In genomic region chrX:64580035-64580434, GRCh38 we compare ENCODE assay signal across 27 cellular contexts.
DNase-seq lines count a peak whose midpoint lies in the region; ATAC-seq and TF ChIP-seq lines count a peak whose summit lies in the region.
"Had no signal": no experiment of that assay in that cellular context is flagged by ENCODE, and none has a peak within 500 bp of the region (broad histone marks: within the 10 kb centered on the region; RNA-seq: fewer than 3 reads in every experiment).

No MANE protein-coding gene starts in this region.

- H3K27ac ChIP-seq in endodermal cell (ENCODE audit: low read depth, low read length) (no peak overlapping the region), stomach (no peak overlapping the region), adrenal gland (no peak overlapping the region)
- H3K27ac ChIP-seq: gastrocnemius medialis, Peyer's patch had no signal

- no peak for TF ChIP-seq EP300 in stomach (IDR thresholded peaks at IDR 0.05)

- no peak overlapping the region for H3K9ac ChIP-seq in endodermal cell (ENCODE audit: extremely low read depth, low read length, poor library complexity, severe bottlenecking)
- H3K9ac ChIP-seq: SK-N-SH had no signal

- ATAC-seq in activated CD8-positive, alpha-beta T cell treated with anti-CD3 and anti-CD28 coated beads for 36 hours: no peak
- ATAC-seq in activated CD8-positive, alpha-beta T cell treated with anti-CD3 and anti-CD28 coated beads, Interleukin-2, amount 10 ng/mL, durations not matched to agents 7 days and 5 days: no peak
- ATAC-seq in stimulated activated naive B cell treated with anti-CD40 and anti-IgM and Interleukin-4, amounts not matched to agents 10 μg/mL and 1 μg/mL and 100 μg/mL, for 72 hours (replicated peaks): peak; percentile 86 to 92
- no peak for ATAC-seq in HG03432 (IDR thresholded peaks at IDR 0.05; ENCODE audit: unreplicated experiment)
- ATAC-seq: esophagus mucosa, gastrocnemius medialis, left cardiac atrium had no signal

- TF ChIP-seq POLR2A in stomach (IDR thresholded peaks at IDR 0.05) (no peak), adrenal gland (IDR thresholded peaks at IDR 0.05) (no peak)

- no peak overlapping the region for H3K4me3 Mint-ChIP-seq in activated CD8-positive, alpha-beta T cell treated with anti-CD3 and anti-CD28 coated beads for 36 hours
- no peak overlapping the region for H3K4me3 Mint-ChIP-seq in activated CD8-positive, alpha-beta T cell treated with anti-CD3 and anti-CD28 coated beads, Interleukin-2, amount 10 ng/mL, durations not matched to agents 7 days and 5 days
- no peak overlapping the region for H3K4me3 Mint-ChIP-seq in endodermal cell
- H3K4me3 Mint-ChIP-seq in stimulated activated naive B cell treated with anti-CD40 and anti-IgM and Interleukin-4, amounts not matched to agents 10 μg/mL and 1 μg/mL and 100 μg/mL, for 72 hours: peak overlapping the region; percentile 3 to 37
- H3K4me3 Mint-ChIP-seq: central memory CD8-positive, alpha-beta T cell had no signal

- POLR2A ChIA-PET in activated CD8-positive, alpha-beta T cell treated with anti-CD3 and anti-CD28 coated beads for 36 hours (lab: Charles Lee): no interaction called here
- POLR2A ChIA-PET in activated CD8-positive, alpha-beta T cell treated with anti-CD3 and anti-CD28 coated beads, Interleukin-2, amount 10 ng/mL, durations not matched to agents 7 days and 5 days (lab: Charles Lee): no interaction called here

- intact Hi-C loops in activated CD8-positive, alpha-beta T cell treated with anti-CD3 and anti-CD28 coated beads for 36 hours (cut with micrococcal nuclease): no loop called here
- intact Hi-C loops in stomach (cut with DNase I; ENCODE audit: low total_unique reads): no loop called here
- intact Hi-C loops in adrenal gland (cut with DNase I): no loop called here

- peak; percentile 4 for DNase-seq in activated CD8-positive, alpha-beta T cell treated with anti-CD3 and anti-CD28 coated beads for 36 hours
- DNase-seq in activated CD8-positive, alpha-beta T cell treated with anti-CD3 and anti-CD28 coated beads, Interleukin-2, amount 10 ng/mL, durations not matched to agents 7 days and 5 days: no peak
- peak; percentile 81 for DNase-seq in NCI-H524 treated with DMSO at 0.1 percent for 48 hours (lab: John Stamatoyannopoulos, UW)
- peak; percentile 68 for DNase-seq in endodermal cell
- DNase-seq in stimulated activated naive B cell treated with anti-CD40 and anti-IgM and Interleukin-4, amounts not matched to agents 10 μg/mL and 1 μg/mL and 100 μg/mL, for 72 hours: peak; percentile 30
- no peak for DNase-seq in stomach
- DNase-seq in adrenal gland: no peak
- DNase-seq: ACHN; activated CD8-positive, alpha-beta memory T cell treated with anti-CD3 and anti-CD28 coated beads, Interleukin-2, amount 50 U/mL, for 4 hours; activated effector memory CD4-positive, alpha-beta T cell treated with anti-CD3 and anti-CD28 coated beads, Interleukin-2, amount 50 U/mL, for 16 hours; aorta; effector CD4-positive, alpha-beta T cell; gastrocnemius medialis; KBM-7; left cardiac atrium; midbrain; NCI-H1048; NCI-H2029 treated with DMSO at 0.1 percent for 48 hours; NCI-H69; Peyer's patch; SK-N-SH; stimulated activated CD4-positive, alpha-beta T cell treated with anti-CD3 and anti-CD28 coated beads, Interleukin-4, amount 100 ng/mL, for 1 hour had no signal

- H3K27ac Mint-ChIP-seq in activated CD8-positive, alpha-beta T cell treated with anti-CD3 and anti-CD28 coated beads for 36 hours: no peak overlapping the region
- H3K27ac Mint-ChIP-seq in activated CD8-positive, alpha-beta T cell treated with anti-CD3 and anti-CD28 coated beads, Interleukin-2, amount 10 ng/mL, durations not matched to agents 7 days and 5 days: no peak overlapping the region
- H3K27ac Mint-ChIP-seq in endodermal cell: no peak overlapping the region
- H3K27ac Mint-ChIP-seq in stimulated activated naive B cell treated with anti-CD40 and anti-IgM and Interleukin-4, amounts not matched to agents 10 μg/mL and 1 μg/mL and 100 μg/mL, for 72 hours: peak overlapping the region; percentile 6
- H3K27ac Mint-ChIP-seq: CD14-positive monocyte had no signal

- H3K27me3 ChIP-seq in endodermal cell (ENCODE audit: control insufficient read depth, insufficient read depth, low read length, poor library complexity, severe bottlenecking): no peaks in the 10 kb centered on the region
- H3K27me3 ChIP-seq in stomach: no peaks in the 10 kb centered on the region
- H3K27me3 ChIP-seq in adrenal gland: peaks cover 7% of the 10 kb centered on the region
- H3K27me3 ChIP-seq: gastrocnemius medialis, Peyer's patch had no signal

- H3K9me3 Mint-ChIP-seq in activated CD8-positive, alpha-beta T cell treated with anti-CD3 and anti-CD28 coated beads for 36 hours: no peaks in the 10 kb centered on the region
- H3K9me3 Mint-ChIP-seq in activated CD8-positive, alpha-beta T cell treated with anti-CD3 and anti-CD28 coated beads, Interleukin-2, amount 10 ng/mL, durations not matched to agents 7 days and 5 days (ENCODE audit: insufficient read depth): no peaks in the 10 kb centered on the region
- peaks cover 41% of the 10 kb centered on the region for H3K9me3 Mint-ChIP-seq in endodermal cell
- peaks cover 3 to 7% of the 10 kb centered on the region in 2 donors for H3K9me3 Mint-ChIP-seq in stimulated activated naive B cell treated with anti-CD40 and anti-IgM and Interleukin-4, amounts not matched to agents 10 μg/mL and 1 μg/mL and 100 μg/mL, for 72 hours
- H3K9me3 Mint-ChIP-seq: central memory CD8-positive, alpha-beta T cell had no signal

- H3K27me3 Mint-ChIP-seq in activated CD8-positive, alpha-beta T cell treated with anti-CD3 and anti-CD28 coated beads for 36 hours: no peaks in the 10 kb centered on the region
- no peaks in the 10 kb centered on the region for H3K27me3 Mint-ChIP-seq in activated CD8-positive, alpha-beta T cell treated with anti-CD3 and anti-CD28 coated beads, Interleukin-2, amount 10 ng/mL, durations not matched to agents 7 days and 5 days (ENCODE audit: low read depth)
- H3K27me3 Mint-ChIP-seq in endodermal cell (ENCODE audit: insufficient read depth): no peaks in the 10 kb centered on the region
- H3K27me3 Mint-ChIP-seq in stimulated activated naive B cell treated with anti-CD40 and anti-IgM and Interleukin-4, amounts not matched to agents 10 μg/mL and 1 μg/mL and 100 μg/mL, for 72 hours: no peaks in the 10 kb centered on the region
- H3K27me3 Mint-ChIP-seq: central memory CD8-positive, alpha-beta T cell had no signal

- H3K4me1 ChIP-seq in endodermal cell (ENCODE audit: control insufficient read depth, insufficient read depth, low read length) (no peaks in the 10 kb centered on the region), stomach (no peaks in the 10 kb centered on the region), adrenal gland (replicated peaks in 1 of 2) (no peaks in the 10 kb centered on the region)
- H3K4me1 ChIP-seq: gastrocnemius medialis, Peyer's patch had no signal

- peaks cover 2% of the 10 kb centered on the region for H3K4me1 Mint-ChIP-seq in activated CD8-positive, alpha-beta T cell treated with anti-CD3 and anti-CD28 coated beads for 36 hours (ENCODE audit: low read depth)
- H3K4me1 Mint-ChIP-seq in activated CD8-positive, alpha-beta T cell treated with anti-CD3 and anti-CD28 coated beads, Interleukin-2, amount 10 ng/mL, durations not matched to agents 7 days and 5 days (ENCODE audit: low read depth): no peaks in the 10 kb centered on the region
- peaks cover 11% of the 10 kb centered on the region for H3K4me1 Mint-ChIP-seq in endodermal cell
- peaks cover 7 to 10% of the 10 kb centered on the region in 2 donors for H3K4me1 Mint-ChIP-seq in stimulated activated naive B cell treated with anti-CD40 and anti-IgM and Interleukin-4, amounts not matched to agents 10 μg/mL and 1 μg/mL and 100 μg/mL, for 72 hours
- H3K4me1 Mint-ChIP-seq: CD14-positive monocyte; central memory CD8-positive, alpha-beta T cell had no signal

- H3K36me3 ChIP-seq in endodermal cell (ENCODE audit: control insufficient read depth, insufficient read depth, low read length): no peaks in the 10 kb centered on the region
- no peaks in the 10 kb centered on the region for H3K36me3 ChIP-seq in stomach
- H3K36me3 ChIP-seq in adrenal gland (replicated peaks in 1 of 2): no peaks in the 10 kb centered on the region
- H3K36me3 ChIP-seq: gastrocnemius medialis, Peyer's patch had no signal

- CTCF ChIA-PET in activated CD8-positive, alpha-beta T cell treated with anti-CD3 and anti-CD28 coated beads for 36 hours (lab: Charles Lee): no interaction called here
- CTCF ChIA-PET in activated CD8-positive, alpha-beta T cell treated with anti-CD3 and anti-CD28 coated beads, Interleukin-2, amount 10 ng/mL, durations not matched to agents 7 days and 5 days (lab: Charles Lee): no interaction called here

- no peak for TF ChIP-seq CTCF in activated CD8-positive, alpha-beta T cell treated with anti-CD3 and anti-CD28 coated beads for 36 hours (IDR thresholded peaks at IDR 0.05)
- TF ChIP-seq CTCF in endodermal cell (conservative IDR thresholded peaks at IDR 0.05): no peak
- TF ChIP-seq CTCF in stomach (IDR thresholded peaks at IDR 0.05): no peak
- TF ChIP-seq CTCF in adrenal gland (IDR thresholded peaks at IDR 0.05): no peak

- 45% methylated on average over 4 of the region's 4 CpGs; no CpG with 5 or more reads in 1 of the 2 experiments for WGBS in endodermal cell (ENCODE audit: insufficient coverage in 1 of 2, insufficient read length in 1 of 2), 2 experiments
- WGBS in stomach, 5 donors: 0 to 30% (median 15%) methylated on average over 4 of the region's 4 CpGs
- 2 to 31% (median 17%) methylated on average over 4 of the region's 4 CpGs for WGBS in adrenal gland, 4 donors

- H3K36me3 Mint-ChIP-seq in activated CD8-positive, alpha-beta T cell treated with anti-CD3 and anti-CD28 coated beads for 36 hours (ENCODE audit: low read depth): no peaks in the 10 kb centered on the region
- H3K36me3 Mint-ChIP-seq in activated CD8-positive, alpha-beta T cell treated with anti-CD3 and anti-CD28 coated beads, Interleukin-2, amount 10 ng/mL, durations not matched to agents 7 days and 5 days (ENCODE audit: low read depth): no peaks in the 10 kb centered on the region
- H3K36me3 Mint-ChIP-seq in endodermal cell (ENCODE audit: low read depth): no peaks in the 10 kb centered on the region
- peaks cover 0 to 3% of the 10 kb centered on the region in 2 donors for H3K36me3 Mint-ChIP-seq in stimulated activated naive B cell treated with anti-CD40 and anti-IgM and Interleukin-4, amounts not matched to agents 10 μg/mL and 1 μg/mL and 100 μg/mL, for 72 hours
- H3K36me3 Mint-ChIP-seq: CD14-positive monocyte had no signal

- H3K4me3 ChIP-seq in endodermal cell (ENCODE audit: low read length): no peak overlapping the region
- no peak overlapping the region for H3K4me3 ChIP-seq in stomach
- no peak overlapping the region for H3K4me3 ChIP-seq in adrenal gland
- H3K4me3 ChIP-seq: gastrocnemius medialis, Peyer's patch, smooth muscle cell had no signal

- H3K9me3 ChIP-seq in endodermal cell (ENCODE audit: control insufficient read depth, low read length): no peaks in the 10 kb centered on the region
- peaks cover 0 to 18% (median 6%) of the 10 kb centered on the region in 4 donors for H3K9me3 ChIP-seq in stomach
- H3K9me3 ChIP-seq in adrenal gland (replicated peaks in 1 of 3): no peaks in the 10 kb centered on the region
- H3K9me3 ChIP-seq: gastrocnemius medialis, Peyer's patch, SK-N-SH had no signal

Comparison
In these comparisons a context has a peak if more than half of its experiments do, and no peak if none do; other contexts are left out.
1. DNase-seq: peak in activated CD8-positive, alpha-beta T cell treated with anti-CD3 and anti-CD28 coated beads for 36 hours (single experiment), NCI-H524 treated with DMSO at 0.1 percent for 48 hours (single experiment), endodermal cell (single experiment) and stimulated activated naive B cell treated with anti-CD40 and anti-IgM and Interleukin-4, amounts not matched to agents 10 μg/mL and 1 μg/mL and 100 μg/mL, for 72 hours (single experiment); none in activated CD8-positive, alpha-beta T cell treated with anti-CD3 and anti-CD28 coated beads, Interleukin-2, amount 10 ng/mL, durations not matched to agents 7 days and 5 days (single experiment), stomach (single experiment) and adrenal gland (0 of 7).
2. ATAC-seq: peak in stimulated activated naive B cell treated with anti-CD40 and anti-IgM and Interleukin-4, amounts not matched to agents 10 μg/mL and 1 μg/mL and 100 μg/mL, for 72 hours (2 of 2); none in activated CD8-positive, alpha-beta T cell treated with anti-CD3 and anti-CD28 coated beads for 36 hours (single experiment), activated CD8-positive, alpha-beta T cell treated with anti-CD3 and anti-CD28 coated beads, Interleukin-2, amount 10 ng/mL, durations not matched to agents 7 days and 5 days (single experiment) and HG03432 (single experiment).
3. H3K4me3 Mint-ChIP-seq: peak in stimulated activated naive B cell treated with anti-CD40 and anti-IgM and Interleukin-4, amounts not matched to agents 10 μg/mL and 1 μg/mL and 100 μg/mL, for 72 hours (2 of 2); none in activated CD8-positive, alpha-beta T cell treated with anti-CD3 and anti-CD28 coated beads for 36 hours (single experiment), activated CD8-positive, alpha-beta T cell treated with anti-CD3 and anti-CD28 coated beads, Interleukin-2, amount 10 ng/mL, durations not matched to agents 7 days and 5 days (single experiment) and endodermal cell (single experiment).